ENCODE assay signal across 15 cellular contexts in the genomic region with DNA sequence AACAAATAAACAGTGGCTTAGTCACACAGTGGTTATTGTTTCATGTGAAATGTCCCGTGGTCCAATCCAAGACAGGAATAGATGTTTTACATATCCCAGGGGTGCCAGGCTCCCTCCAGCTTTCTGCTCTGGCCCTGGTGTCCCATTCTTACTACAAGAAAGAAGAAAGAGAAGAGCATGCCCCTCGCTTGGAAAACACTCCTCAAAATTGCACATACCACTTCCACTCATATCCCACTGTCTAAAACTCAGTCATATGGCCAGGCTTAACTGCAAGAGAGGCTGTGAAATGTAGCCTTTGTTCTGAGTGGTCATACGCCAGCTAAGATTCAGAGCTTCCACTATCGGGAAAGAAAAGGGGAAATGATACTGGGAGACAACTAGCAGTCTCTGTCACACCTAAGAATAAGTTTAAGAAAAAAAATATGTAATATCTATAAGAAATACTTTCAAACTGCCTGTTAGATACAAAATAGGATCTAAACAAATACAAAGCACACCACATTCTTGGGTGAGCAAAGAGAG.
DNase-seq lines count a peak whose midpoint lies in the region; ATAC-seq and TF ChIP-seq lines count a peak whose summit lies in the region.
"Had no signal": no experiment of that assay in that cellular context is flagged by ENCODE, and none has a peak within 500 bp of the region (broad histone marks: within the 10 kb centered on the region; RNA-seq: fewer than 3 reads in every experiment).

No MANE protein-coding gene starts in this region.

- H3K4me1 ChIP-seq in mesenchymal stem cell (ENCODE audit: control insufficient read depth, insufficient read depth, low read depth, low read length) (no peaks in the 10 kb centered on the region), gastrocnemius medialis (no peaks in the 10 kb centered on the region)
- H3K4me1 ChIP-seq: SJCRH30, tibial artery had no signal

- no peak overlapping the region for H4K8ac ChIP-seq in mesenchymal stem cell (ENCODE audit: low read length)

- no peak overlapping the region for H3K4ac ChIP-seq in mesenchymal stem cell (ENCODE audit: low read depth in 1 of 2, low read length in 2 of 2)

- H2BK120ac ChIP-seq in mesenchymal stem cell (ENCODE audit: low read depth, low read length): no peak overlapping the region

- H3K4me3 ChIP-seq in dorsolateral prefrontal cortex (peak overlapping the region in 4 of 59 donors; percentile 4 to 27 (median 10)), mesenchymal stem cell (ENCODE audit: insufficient read depth in 1 of 2, low read depth in 1 of 2, low read length in 2 of 2) (no peak overlapping the region), gastrocnemius medialis (no peak overlapping the region)
- H3K4me3 ChIP-seq: cardiac muscle cell, SJCRH30, tibial artery had no signal

- in situ Hi-C loops in gastrocnemius medialis (cut with MboI; ENCODE audit: low sequenced_read_pairs in 4 of 4): no loop called here

- H2BK12ac ChIP-seq in mesenchymal stem cell (ENCODE audit: low read length in 2 of 2): no peak overlapping the region

- H3K4me2 ChIP-seq in mesenchymal stem cell (ENCODE audit: low read length, poor library complexity, severe bottlenecking): no peak overlapping the region

- H2BK15ac ChIP-seq in mesenchymal stem cell (ENCODE audit: low read depth, poor library complexity, severe bottlenecking): no peak overlapping the region

- H2AFZ ChIP-seq in mesenchymal stem cell (ENCODE audit: low read depth, low read length): no peak overlapping the region

- H3K27ac ChIP-seq in dorsolateral prefrontal cortex: peak overlapping the region in 55 of 59 donors; percentile 2 to 91 (median 70)
- H3K27ac ChIP-seq in mesenchymal stem cell (ENCODE audit: low read length, poor library complexity, severe bottlenecking): no peak overlapping the region
- no peak overlapping the region for H3K27ac ChIP-seq in gastrocnemius medialis
- H3K27ac ChIP-seq: cardiac muscle cell, epithelial cell of prostate, SJCRH30, tibial artery had no signal

- TF ChIP-seq POLR2A in gastrocnemius medialis (IDR thresholded peaks at IDR 0.05): no peak

- no peak overlapping the region for H2AK5ac ChIP-seq in mesenchymal stem cell (ENCODE audit: low read length, severe bottlenecking)

- H3K27me3 ChIP-seq in dorsolateral prefrontal cortex (no peaks in the 10 kb centered on the region), mesenchymal stem cell (ENCODE audit: control insufficient read depth in 1 of 2, insufficient read depth in 1 of 2, low read length in 2 of 2) (no peaks in the 10 kb centered on the region), gastrocnemius medialis (no peaks in the 10 kb centered on the region)
- H3K27me3 ChIP-seq: cardiac muscle cell, SJCRH30, tibial artery had no signal

- H3K36me3 ChIP-seq in mesenchymal stem cell (ENCODE audit: control insufficient read depth in 1 of 2, insufficient read depth in 2 of 2, low read depth in 1 of 2, low read length in 2 of 2): no peaks in the 10 kb centered on the region
- H3K36me3 ChIP-seq in gastrocnemius medialis: no peaks in the 10 kb centered on the region
- H3K36me3 ChIP-seq: cardiac muscle cell, SJCRH30, tibial artery had no signal

- H3K18ac ChIP-seq in mesenchymal stem cell (ENCODE audit: low read depth in 1 of 2, low read length in 2 of 2): no peak overlapping the region

- no peak overlapping the region for H4K91ac ChIP-seq in mesenchymal stem cell (ENCODE audit: low read length)

- DNase-seq in dorsolateral prefrontal cortex (no peak), NCI-H2171 treated with DMSO at 0.1 percent for 48 hours (lab: John Stamatoyannopoulos, UW) (no peak), DMS53 (lab: John Stamatoyannopoulos, UW) (no peak), mesenchymal stem cell (no peak), gastrocnemius medialis (no peak)
- DNase-seq: activated effector memory CD4-positive, alpha-beta T cell treated with anti-CD3 and anti-CD28 coated beads, Interleukin-2, amount 50 U/mL, for 16 hours; DND-41; SJCRH30; tibial artery had no signal

- ATAC-seq in GM18517 (IDR thresholded peaks at IDR 0.05; ENCODE audit: unreplicated experiment) (peak; percentile 84), GM21529 (IDR thresholded peaks at IDR 0.05; ENCODE audit: unreplicated experiment) (peak; percentile 96), HG03280 (IDR thresholded peaks at IDR 0.05; ENCODE audit: unreplicated experiment) (peak; percentile 62), gastrocnemius medialis (no peak)
- ATAC-seq: activated CD4-positive, CD25-positive, alpha-beta regulatory T cell treated with anti-CD3 and anti-CD28 coated beads, Interleukin-2, amount 50 U/mL, for 24 hours had no signal

- no peak overlapping the region for H3K23ac ChIP-seq in mesenchymal stem cell (ENCODE audit: low read length in 2 of 2)

- no peak overlapping the region for H3K9ac ChIP-seq in mesenchymal stem cell (ENCODE audit: low read length)

- H3K79me1 ChIP-seq in mesenchymal stem cell (replicated peaks; ENCODE audit: low read length, poor library complexity, severe bottlenecking): no peaks in the 10 kb centered on the region

- intact Hi-C loops in dorsolateral prefrontal cortex (cut with DNase I) (no loop called here), gastrocnemius medialis (cut with DNase I; ENCODE audit: low total_unique reads) (no loop called here)

- 82% methylated on average over 1 of the region's 4 CpGs for WGBS in mesenchymal stem cell

- TF ChIP-seq CTCF in dorsolateral prefrontal cortex (IDR thresholded peaks at IDR 0.05 in 54 of 56, conservative IDR thresholded peaks at IDR 0.05 in 2 of 56; ENCODE audit: low read depth in 1 of 56, partially characterized antibody in 56 of 56): peak in 1 of 56 donors; percentile 9
- TF ChIP-seq CTCF in gastrocnemius medialis (IDR thresholded peaks at IDR 0.05 in 4 of 5, conservative IDR thresholded peaks at IDR 0.05 in 1 of 5): no peak

- H3K9me3 ChIP-seq in mesenchymal stem cell (ENCODE audit: control insufficient read depth, low read length) (peaks cover 7% of the 10 kb centered on the region), gastrocnemius medialis (no peaks in the 10 kb centered on the region)
- H3K9me3 ChIP-seq: SJCRH30 had no signal

- H2BK5ac ChIP-seq in mesenchymal stem cell (ENCODE audit: low read depth, low read length, poor library complexity, severe bottlenecking): no peak overlapping the region

- no peak overlapping the region for H3K14ac ChIP-seq in mesenchymal stem cell (ENCODE audit: low read length in 2 of 2)

Comparison
In these comparisons a context has a peak if more than half of its experiments do, and no peak if none do; other contexts are left out.
1. ATAC-seq: peak in GM18517 (single experiment), GM21529 (single experiment) and HG03280 (single experiment); none in gastrocnemius medialis (0 of 2).
2. H3K27ac ChIP-seq: peak in dorsolateral prefrontal cortex (55 of 59); none in mesenchymal stem cell (single experiment) and gastrocnemius medialis (0 of 4).